21 cellular contexts compared by ENCODE assay signal in the genomic region with DNA sequence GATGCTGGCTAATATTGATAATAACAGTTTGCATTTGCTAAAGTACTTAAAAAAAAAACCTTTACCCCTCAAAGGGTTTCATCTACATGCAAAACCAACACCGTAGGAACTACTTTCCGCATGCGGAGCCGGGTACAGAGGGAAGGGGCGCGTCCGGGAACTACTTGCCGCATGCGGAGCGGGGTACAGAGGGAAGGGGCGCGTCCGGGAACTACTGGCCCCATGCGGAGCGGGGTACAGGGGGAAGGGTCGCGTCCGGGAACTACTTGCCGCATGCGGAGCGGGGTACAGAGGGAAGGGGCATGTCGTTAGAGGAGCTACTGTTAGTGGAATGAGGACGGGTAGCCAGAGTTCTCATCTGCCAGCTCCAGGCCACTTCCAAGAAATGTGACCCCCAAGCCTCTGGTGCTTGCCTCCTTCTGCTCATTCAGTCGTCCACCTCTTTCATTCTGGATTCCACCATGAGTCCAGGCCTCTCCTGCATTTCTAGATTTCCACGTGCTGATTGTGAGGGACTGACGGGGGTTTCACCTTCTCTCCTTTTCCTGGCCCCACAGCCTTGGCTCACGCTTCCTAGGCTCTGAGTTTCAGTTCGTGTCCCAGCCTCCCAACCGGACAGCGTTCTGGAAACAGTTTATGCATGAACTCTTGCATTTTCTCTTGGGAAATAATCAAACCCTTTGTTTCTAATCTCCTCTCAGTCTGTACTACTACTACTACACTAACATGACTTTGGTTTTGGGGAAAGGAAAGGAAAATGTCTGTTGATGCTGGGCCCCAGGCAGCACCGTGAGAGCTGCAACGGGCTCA. TPM values are rescaled to one million over a fixed set of nuclear protein-coding genes. Genes with fewer than 3 reads are reported as not detected.
DNase-seq lines count a peak whose midpoint lies in the region; ATAC-seq, FAIRE-seq and TF ChIP-seq lines count a peak whose summit lies in the region.
"Had no signal": no experiment of that assay in that cellular context is flagged by ENCODE, and none has a peak within 500 bp of the region (broad histone marks: within the 10 kb centered on the region; RNA-seq: fewer than 3 reads in every experiment).

No MANE protein-coding gene starts in this region.

- H3K27me3 ChIP-seq in GM12878 (replicated peaks in 1 of 2; ENCODE audit: control insufficient read depth in 2 of 2, insufficient read depth in 2 of 2, low read length in 1 of 2) (no peaks in the 10 kb centered on the region), mesenchymal stem cell (ENCODE audit: control insufficient read depth in 1 of 2, insufficient read depth in 1 of 2, low read length in 2 of 2) (no peaks in the 10 kb centered on the region), testis (no peaks in the 10 kb centered on the region), pancreas (no peaks in the 10 kb centered on the region)
- H3K27me3 ChIP-seq: BE2C had no signal

- H3K9me3 Mint-ChIP-seq in progenitor cell of endocrine pancreas (ENCODE audit: low read depth): no peaks in the 10 kb centered on the region
- H3K9me3 Mint-ChIP-seq: T-helper 2 cell treated with Interferon-gamma antibody and Interleukin-4, amounts not matched to agents 5 μg/mL and 100 μg/mL, for 36 hours had no signal

- TF ChIP-seq CTCF in GM12878 (IDR thresholded peaks at IDR 0.05 in 2 of 3, conservative IDR thresholded peaks at IDR 0.05 in 1 of 3; ENCODE audit: control insufficient read depth in 2 of 3, extremely low read depth in 1 of 3, insufficient read depth in 1 of 3, low read depth in 3 of 3, low read length in 3 of 3): no peak
- TF ChIP-seq CTCF in testis (IDR thresholded peaks at IDR 0.05): no peak
- no peak for TF ChIP-seq CTCF in progenitor cell of endocrine pancreas (IDR thresholded peaks at IDR 0.05; ENCODE audit: unreplicated experiment)
- no peak for TF ChIP-seq CTCF in pancreas (IDR thresholded peaks at IDR 0.05)

- H2BK5ac ChIP-seq in mesenchymal stem cell (ENCODE audit: low read depth, low read length, poor library complexity, severe bottlenecking): no peak overlapping the region

- H2AFZ ChIP-seq in GM12878 (ENCODE audit: control insufficient read depth, low read depth, low read length) (no peak overlapping the region), mesenchymal stem cell (ENCODE audit: low read depth, low read length) (no peak overlapping the region)

- no peak for TF ChIP-seq RAD21 in GM12878 (IDR thresholded peaks at IDR 0.05; ENCODE audit: insufficient read depth, low read depth, low read length)

- H3K4me2 ChIP-seq in GM12878 (ENCODE audit: control insufficient read depth, insufficient read depth) (no peak overlapping the region), mesenchymal stem cell (ENCODE audit: low read length, poor library complexity, severe bottlenecking) (no peak overlapping the region)

- H3K36me3 ChIP-seq in GM12878 (ENCODE audit: control insufficient read depth in 2 of 2, insufficient read depth in 2 of 2, low read length in 1 of 2) (peaks cover 1 to 3% of the 10 kb centered on the region in 2 experiments; a peak in 3 of 4 replicates), mesenchymal stem cell (ENCODE audit: control insufficient read depth in 1 of 2, insufficient read depth in 2 of 2, low read depth in 1 of 2, low read length in 2 of 2) (peaks cover 11 to 28% of the 10 kb centered on the region in 2 experiments), testis (ENCODE audit: low read depth, missing control alignments) (no peaks in the 10 kb centered on the region), pancreas (no peaks in the 10 kb centered on the region)
- H3K36me3 ChIP-seq: BE2C had no signal

- H2BK120ac ChIP-seq in mesenchymal stem cell (ENCODE audit: low read depth, low read length): no peak overlapping the region

- no peak overlapping the region for H2BK15ac ChIP-seq in mesenchymal stem cell (ENCODE audit: low read depth, poor library complexity, severe bottlenecking)

- no peaks in the 10 kb centered on the region for H3K79me2 ChIP-seq in GM12878 (ENCODE audit: control insufficient read depth, insufficient read depth, low read length)

- TF ChIP-seq POLR2A in GM12878 (IDR thresholded peaks at IDR 0.05; ENCODE audit: low read depth, low read length): no peak
- no peak for TF ChIP-seq POLR2A in testis (IDR thresholded peaks at IDR 0.05)

- H3K27ac Mint-ChIP-seq in progenitor cell of endocrine pancreas: no peak overlapping the region
- H3K27ac Mint-ChIP-seq: activated CD8-positive, alpha-beta memory T cell treated with anti-CD3 and anti-CD28 coated beads, Interleukin-2, amount 10 ng/mL, durations not matched to agents 7 days and 5 days; T-helper 2 cell treated with Interferon-gamma antibody and Interleukin-4, amounts not matched to agents 5 μg/mL and 100 μg/mL, for 36 hours had no signal

- H2AK5ac ChIP-seq in mesenchymal stem cell (ENCODE audit: low read length, severe bottlenecking): no peak overlapping the region

- in situ Hi-C loops in GM12878 (cut with MboI): no loop called here

- H4K20me1 ChIP-seq in GM12878 (ENCODE audit: control insufficient read depth, insufficient read depth): no peaks in the 10 kb centered on the region

- 94% methylated on average over 32 of the region's 32 CpGs for WGBS in GM12878 (ENCODE audit: insufficient coverage, insufficient replicate concordance, low lambda C conversion rate, missing lambda C conversion rate)
- 83% methylated on average over 26 of the region's 32 CpGs for WGBS in mesenchymal stem cell
- 57 to 59% methylated on average over 32 of the region's 32 CpGs for WGBS in testis, 2 donors
- 90% methylated on average over 30 to 32 of the region's 32 CpGs for WGBS in pancreas, 2 donors

- no peaks in the 10 kb centered on the region for H3K4me1 ChIP-seq in GM12878 (ENCODE audit: control insufficient read depth, insufficient read depth, low read length)
- H3K4me1 ChIP-seq in mesenchymal stem cell (ENCODE audit: control insufficient read depth, insufficient read depth, low read depth, low read length): peaks cover 13% of the 10 kb centered on the region
- H3K4me1 ChIP-seq in testis: peaks cover 36% of the 10 kb centered on the region
- peaks cover 0 to 16% (median 4%) of the 10 kb centered on the region in 3 donors for H3K4me1 ChIP-seq in pancreas
- H3K4me1 ChIP-seq: BE2C had no signal

- no peaks in the 10 kb centered on the region for H3K27me3 Mint-ChIP-seq in progenitor cell of endocrine pancreas
- H3K27me3 Mint-ChIP-seq: activated CD8-positive, alpha-beta memory T cell treated with anti-CD3 and anti-CD28 coated beads, Interleukin-2, amount 10 ng/mL, durations not matched to agents 7 days and 5 days had no signal

- no peak overlapping the region for H3K14ac ChIP-seq in mesenchymal stem cell (ENCODE audit: low read length in 2 of 2)

- intact Hi-C loops in GM12878 (cut with micrococcal nuclease; ENCODE audit: unreplicated experiment) (no loop called here), testis (cut with DNase I; ENCODE audit: low total_unique reads) (no loop called here), pancreas (cut with DNase I) (no loop called here)

- H3K4me3 Mint-ChIP-seq in progenitor cell of endocrine pancreas (ENCODE audit: low read depth): no peak overlapping the region
- H3K4me3 Mint-ChIP-seq: activated CD8-positive, alpha-beta memory T cell treated with anti-CD3 and anti-CD28 coated beads, Interleukin-2, amount 10 ng/mL, durations not matched to agents 7 days and 5 days; T-helper 2 cell treated with Interferon-gamma antibody and Interleukin-4, amounts not matched to agents 5 μg/mL and 100 μg/mL, for 36 hours had no signal

- H3K4ac ChIP-seq in mesenchymal stem cell (ENCODE audit: low read depth in 1 of 2, low read length in 2 of 2): no peak overlapping the region

- H3K4me3 ChIP-seq in GM12878: no peak overlapping the region
- H3K4me3 ChIP-seq in mesenchymal stem cell (ENCODE audit: insufficient read depth in 1 of 2, low read depth in 1 of 2, low read length in 2 of 2): no peak overlapping the region
- peak overlapping the region in 1 of 2 donors; percentile 18 for H3K4me3 ChIP-seq in testis
- H3K4me3 ChIP-seq in pancreas: no peak overlapping the region

- no peaks in the 10 kb centered on the region for H3K9me3 ChIP-seq in GM12878 (replicated peaks; ENCODE audit: control insufficient read depth, insufficient read depth, low read length)
- H3K9me3 ChIP-seq in mesenchymal stem cell (ENCODE audit: control insufficient read depth, low read length): no peaks in the 10 kb centered on the region
- no peaks in the 10 kb centered on the region for H3K9me3 ChIP-seq in testis
- no peaks in the 10 kb centered on the region for H3K9me3 ChIP-seq in pancreas
- H3K9me3 ChIP-seq: BE2C had no signal

- BruUV-seq in GM12878 (replicated peaks; lab: Mats Ljungman, UMichigan): no TSS peak

- POLR2A ChIA-PET in GM12878 (lab: Charles Lee): interaction anchor here (0.7 to 1.1 kb wide), 2 partner anchors 23 to 181 kb away, joined by 3 to 4 read pairs; no protein-coding TSS in a partner anchor

- ATAC-seq in GM12878: no peak
- ATAC-seq in pancreas: no peak
- ATAC-seq: activated CD4-positive, CD25-positive, alpha-beta regulatory T cell treated with anti-CD3 and anti-CD28 coated beads, Interleukin-2, amount 50 U/mL, for 24 hours; activated CD8-positive, alpha-beta memory T cell treated with anti-CD3 and anti-CD28 coated beads, Interleukin-2, amount 10 ng/mL, durations not matched to agents 7 days and 5 days had no signal

- H3K27ac ChIP-seq in GM12878 (ENCODE audit: control insufficient read depth, insufficient read depth): no peak overlapping the region
- peak overlapping the region; percentile 100 for H3K27ac ChIP-seq in epithelial cell of prostate
- H3K27ac ChIP-seq in mesenchymal stem cell (ENCODE audit: low read length, poor library complexity, severe bottlenecking): no peak overlapping the region
- peak overlapping the region in 1 of 2 donors; percentile 18 for H3K27ac ChIP-seq in testis
- no peak overlapping the region for H3K27ac ChIP-seq in pancreas
- H3K27ac ChIP-seq: HL-60 had no signal

- H4K91ac ChIP-seq in mesenchymal stem cell (ENCODE audit: low read length): no peak overlapping the region

- no peak overlapping the region for H3K9ac ChIP-seq in GM12878 (ENCODE audit: control insufficient read depth, insufficient read depth, low read length)
- H3K9ac ChIP-seq in mesenchymal stem cell (ENCODE audit: low read length): peak overlapping the region; percentile 27

- peaks cover 7% of the 10 kb centered on the region for H3K36me3 Mint-ChIP-seq in progenitor cell of endocrine pancreas (ENCODE audit: insufficient read depth)

- DNase-seq in GM12878 (ENCODE audit: low read depth, low spot score): no peak
- no peak for DNase-seq in epithelial cell of prostate (ENCODE audit: low read depth, low spot score)
- no peak for DNase-seq in mesenchymal stem cell
- DNase-seq in testis: peak; percentile 51
- no peak for DNase-seq in NCI-H526 treated with DMSO at 0.1 percent for 48 hours (lab: John Stamatoyannopoulos, UW)
- DNase-seq in progenitor cell of endocrine pancreas (ENCODE audit: low spot score, unreplicated experiment): no peak
- DNase-seq in pancreas: no peak
- DNase-seq in NCI-H146 (lab: John Stamatoyannopoulos, UW): no peak
- DNase-seq: activated CD8-positive, alpha-beta memory T cell treated with anti-CD3 and anti-CD28 coated beads, Interleukin-2, amount 10 ng/mL, durations not matched to agents 7 days and 5 days; activated effector memory CD4-positive, alpha-beta T cell treated with anti-CD3 and anti-CD28 coated beads, Interleukin-2, amount 50 U/mL, for 16 hours; BE2C; DMS 273 treated with DMSO at 0.1 percent for 48 hours; islet precursor cell; KG1; NCI-H1092 treated with DMSO at 0.1 percent for 48 hours had no signal

- no peak overlapping the region for H3K23ac ChIP-seq in mesenchymal stem cell (ENCODE audit: low read length in 2 of 2)

- FAIRE-seq in GM12878 (lab: Jason Lieb, UNC) (peak; percentile 52), pancreas (lab: Jason Lieb, UNC) (no peak)
- FAIRE-seq: astrocyte, frontal cortex, GM19239 had no signal

- H3K18ac ChIP-seq in mesenchymal stem cell (ENCODE audit: low read depth in 1 of 2, low read length in 2 of 2): no peak overlapping the region

- SMC1A ChIA-PET in GM12878 (lab: Charles Lee; ENCODE audit: uncharacterized antibody, unreplicated experiment): no interaction called here

- no peak overlapping the region for H2BK12ac ChIP-seq in mesenchymal stem cell (ENCODE audit: low read length in 2 of 2)

- peaks cover 17% of the 10 kb centered on the region for H3K4me1 Mint-ChIP-seq in progenitor cell of endocrine pancreas (ENCODE audit: low read depth)

- RAD21 ChIA-PET in GM12878 (lab: Charles Lee; ENCODE audit: unreplicated experiment): no interaction called here

- no peak overlapping the region for H4K8ac ChIP-seq in mesenchymal stem cell (ENCODE audit: low read length)

- peaks cover 36% of the 10 kb centered on the region for H3K79me1 ChIP-seq in mesenchymal stem cell (replicated peaks; ENCODE audit: low read length, poor library complexity, severe bottlenecking)

- CTCF ChIA-PET in GM12878 (lab: Yijun Ruan, JAX): interaction anchor here (0.6 to 1.6 kb wide), 2 partner anchors 10 to 150 kb away, joined by 3 to 4 read pairs; a partner anchor contains a TSS

- TF ChIP-seq EP300 in GM12878 (IDR thresholded peaks at IDR 0.05; ENCODE audit: borderline replicate concordance in 1 of 2, control insufficient read depth in 1 of 2, low read depth in 2 of 2, low read length in 2 of 2): no peak

RNA-seq across cellular contexts. Expression of a gene that starts 26.9 kb away (rescaled TPM):
- 99.5 and 120 TPM in 2 replicates for total RNA-seq in GM12878 (2013; cell fraction: nucleolus; rRNA removed)
- total RNA-seq in GM12878 (2014; rRNA removed): 13.0 and 15.8 TPM in 2 replicates
- 11.7 and 12.0 TPM in 2 replicates for total RNA-seq in GM12878 (2014; rRNA removed; fragmentation: Illumina TruSeq; extraction: Trizol)
- 48.5 and 55.6 TPM in 2 replicates for total RNA-seq in GM12878 (2021)
- 24.8 TPM for polyA plus RNA-seq in GM12878 (2011; ENCODE audit: low read depth)
- 15.2 and 31.2 TPM in 2 replicates for polyA plus RNA-seq in GM12878 (2011; rRNA removed)
- polyA plus RNA-seq in GM12878 (2011; cell fraction: cytosol; rRNA removed): 17.4 and 22.8 TPM in 2 replicates
- polyA plus RNA-seq in GM12878 (2011; cell fraction: nucleus; rRNA removed): 236 and 262 TPM in 2 replicates
- 58.2 and 68.4 TPM in 2 replicates for polyA plus RNA-seq in GM12878 (2012)
- 19.8 and 22.4 TPM in 2 replicates for polyA plus RNA-seq in GM12878 (2014; fragmentation: Illumina TruSeq; extraction: Trizol)
- under 1 TPM; 0.08 to 0.20 TPM for polyA plus RNA-seq in GM12878 (2014; fragmentation: Nextera tagmentation; extraction: Ambion mirVana)
- polyA plus RNA-seq in GM12878 (2014; rRNA removed): 31.6 and 38.1 TPM in 2 replicates
- 10 to 100 TPM; 13.9 to 14.3 TPM for polyA plus RNA-seq in GM12878 (2016; fragmentation: Nextera tagmentation; extraction: Ambion mirVana)
- 34.9 and 37.1 TPM in 2 replicates for polyA minus RNA-seq in GM12878 (2011; rRNA and poly(A)+ RNA removed)
- 12.6 and 16.6 TPM in 2 replicates for polyA minus RNA-seq in GM12878 (2011; cell fraction: cytosol; rRNA and poly(A)+ RNA removed)
- polyA minus RNA-seq in GM12878 (2011; cell fraction: nucleus; rRNA and poly(A)+ RNA removed): 29.5 and 36.9 TPM in 2 replicates
- 41.2 TPM for polyA plus RNA-seq in mesenchymal stem cell (2013, experiment 1 of 2)
- polyA plus RNA-seq in mesenchymal stem cell (2013, experiment 2 of 2): 38.5 TPM
- total RNA-seq in testis: 100 to 1,000 TPM; 135 to 142 TPM
- 77.4 TPM for polyA plus RNA-seq in testis (ENCODE audit: insufficient read depth, low read depth, low replicate concordance)
- total RNA-seq in progenitor cell of endocrine pancreas: 139 and 145 TPM in 2 replicates
- total RNA-seq in pancreas: 10 to 100 TPM; 39.6 to 70.3 (median 44.0) TPM
- 10 to 100 TPM; 62.3 to 79.3 TPM for polyA plus RNA-seq in pancreas

RNA-seq across cellular contexts. Expression of a gene that starts 39.3 kb away (rescaled TPM):
- 0.31 TPM in 1 of 2 replicates, not detected in the other for total RNA-seq in GM12878 (2013; cell fraction: nucleolus; rRNA removed)
- total RNA-seq in GM12878 (2014; rRNA removed) (0.23 and 0.33 TPM in 2 replicates), GM12878 (2014; rRNA removed; fragmentation: Illumina TruSeq; extraction: Trizol) (0.18 TPM in 1 of 2 replicates, not detected in the other), GM12878 (2021) (0.16 and 0.46 TPM in 2 replicates), testis (1 to 10 TPM; 2.8 to 4.1 TPM), progenitor cell of endocrine pancreas (3.6 and 3.7 TPM in 2 replicates), pancreas (1 to 10 TPM; 2.8 to 6.9 (median 3.1) TPM)
- 0.28 TPM for polyA plus RNA-seq in GM12878 (2011; ENCODE audit: low read depth)
- polyA plus RNA-seq in GM12878 (2011; rRNA removed) (0.05 TPM in 1 of 2 replicates, not detected in the other), GM12878 (2014; fragmentation: Illumina TruSeq; extraction: Trizol) (0.09 TPM in 1 of 2 replicates, not detected in the other), GM12878 (2014; fragmentation: Nextera tagmentation; extraction: Ambion mirVana) (not detected), GM12878 (2014; rRNA removed) (0.18 TPM in 1 of 2 replicates, not detected in the other), GM12878 (2016; fragmentation: Nextera tagmentation; extraction: Ambion mirVana) (under 1 TPM; 0.07 to 0.11 TPM), testis (ENCODE audit: insufficient read depth, low read depth, low replicate concordance) (1.5 TPM), pancreas (1 to 10 TPM; 1.9 to 2.7 TPM)
- 0.02 and 0.03 TPM in 2 replicates for polyA plus RNA-seq in GM12878 (2011; cell fraction: cytosol; rRNA removed)
- 0.15 and 0.51 TPM in 2 replicates for polyA plus RNA-seq in GM12878 (2011; cell fraction: nucleus; rRNA removed)
- 0.48 and 0.53 TPM in 2 replicates for polyA plus RNA-seq in GM12878 (2012)
- polyA minus RNA-seq in GM12878 (2011; rRNA and poly(A)+ RNA removed): 0.05 TPM in 1 of 2 replicates, not detected in the other
- polyA minus RNA-seq in GM12878 (2011; cell fraction: cytosol; rRNA and poly(A)+ RNA removed): not detected in 2 replicates
- 0.73 and 1.1 TPM in 2 replicates for polyA minus RNA-seq in GM12878 (2011; cell fraction: nucleus; rRNA and poly(A)+ RNA removed)
- 0.17 TPM for polyA plus RNA-seq in mesenchymal stem cell (2013, experiment 1 of 2)
- polyA plus RNA-seq in mesenchymal stem cell (2013, experiment 2 of 2): 0.23 TPM

RNA-seq across cellular contexts. Expression of a gene that starts 42.9 kb away (rescaled TPM):
- total RNA-seq in GM12878 (2013; cell fraction: nucleolus; rRNA removed): 0.33 TPM in 1 of 2 replicates, not detected in the other
- total RNA-seq in GM12878 (2014; rRNA removed) (0.11 TPM in 1 of 2 replicates, not detected in the other), GM12878 (2014; rRNA removed; fragmentation: Illumina TruSeq; extraction: Trizol) (not detected in 2 replicates), GM12878 (2021) (0.08 and 0.10 TPM in 2 replicates), testis (1 to 10 TPM; 1.4 to 2.6 TPM), progenitor cell of endocrine pancreas (0.31 and 0.36 TPM in 2 replicates), pancreas (1 to 10 TPM in 5 of 6 donors, under 1 TPM in 1; 0.76 to 2.0 (median 1.5) TPM)
- polyA plus RNA-seq in GM12878 (2011; ENCODE audit: low read depth): 0.10 TPM
- polyA plus RNA-seq in GM12878 (2011; rRNA removed) (0.05 TPM in 1 of 2 replicates, not detected in the other), GM12878 (2014; fragmentation: Illumina TruSeq; extraction: Trizol) (not detected in 2 replicates), GM12878 (2014; fragmentation: Nextera tagmentation; extraction: Ambion mirVana) (under 1 TPM in 1 of 2 experiments, not detected in 1; 0.05 TPM), GM12878 (2014; rRNA removed) (0.22 TPM in 1 of 2 replicates, not detected in the other), GM12878 (2016; fragmentation: Nextera tagmentation; extraction: Ambion mirVana) (not detected), testis (ENCODE audit: insufficient read depth, low read depth, low replicate concordance) (1.4 TPM), pancreas (1 to 10 TPM in 1 of 2 donors, under 1 TPM in 1; 0.77 to 1.1 TPM)
- polyA plus RNA-seq in GM12878 (2011; cell fraction: cytosol; rRNA removed): 0.03 TPM in 1 of 2 replicates, not detected in the other
- polyA plus RNA-seq in GM12878 (2011; cell fraction: nucleus; rRNA removed): 0.45 and 0.61 TPM in 2 replicates
- 0.10 and 0.15 TPM in 2 replicates for polyA plus RNA-seq in GM12878 (2012)
- not detected in 2 replicates for polyA minus RNA-seq in GM12878 (2011; rRNA and poly(A)+ RNA removed)
- polyA minus RNA-seq in GM12878 (2011; cell fraction: cytosol; rRNA and poly(A)+ RNA removed): not detected in 2 replicates
- polyA minus RNA-seq in GM12878 (2011; cell fraction: nucleus; rRNA and poly(A)+ RNA removed): not detected in 2 replicates
- 0.14 TPM for polyA plus RNA-seq in mesenchymal stem cell (2013, experiment 1 of 2)
- 0.22 TPM for polyA plus RNA-seq in mesenchymal stem cell (2013, experiment 2 of 2)

RNA-seq across cellular contexts. Expression of a gene that starts 53.1 kb away (rescaled TPM):
- total RNA-seq in GM12878 (2013; cell fraction: nucleolus; rRNA removed): 15.7 and 17.6 TPM in 2 replicates
- total RNA-seq in GM12878 (2014; rRNA removed) (9.4 and 12.2 TPM in 2 replicates), GM12878 (2014; rRNA removed; fragmentation: Illumina TruSeq; extraction: Trizol) (7.3 and 8.1 TPM in 2 replicates), GM12878 (2021) (12.9 and 15.2 TPM in 2 replicates), testis (10 to 100 TPM; 17.5 to 31.2 TPM), progenitor cell of endocrine pancreas (80.3 and 81.0 TPM in 2 replicates), pancreas (10 to 100 TPM; 11.7 to 26.1 (median 17.9) TPM)
- 3.8 TPM for polyA plus RNA-seq in GM12878 (2011; ENCODE audit: low read depth)
- polyA plus RNA-seq in GM12878 (2011; rRNA removed) (4.4 and 7.7 TPM in 2 replicates), GM12878 (2014; fragmentation: Illumina TruSeq; extraction: Trizol) (5.1 and 6.8 TPM in 2 replicates), GM12878 (2014; fragmentation: Nextera tagmentation; extraction: Ambion mirVana) (under 1 TPM; 0.71 to 0.73 TPM), GM12878 (2014; rRNA removed) (13.9 and 16.5 TPM in 2 replicates), GM12878 (2016; fragmentation: Nextera tagmentation; extraction: Ambion mirVana) (1 to 10 TPM; 4.8 to 5.3 TPM), testis (ENCODE audit: insufficient read depth, low read depth, low replicate concordance) (11.0 TPM), pancreas (10 to 100 TPM; 24.5 to 25.8 TPM)
- 7.0 and 8.7 TPM in 2 replicates for polyA plus RNA-seq in GM12878 (2011; cell fraction: cytosol; rRNA removed)
- 37.9 and 42.8 TPM in 2 replicates for polyA plus RNA-seq in GM12878 (2011; cell fraction: nucleus; rRNA removed)
- polyA plus RNA-seq in GM12878 (2012): 11.6 TPM in 2 replicates
- polyA minus RNA-seq in GM12878 (2011; rRNA and poly(A)+ RNA removed): 6.2 and 11.5 TPM in 2 replicates
- polyA minus RNA-seq in GM12878 (2011; cell fraction: cytosol; rRNA and poly(A)+ RNA removed): 1.6 and 2.8 TPM in 2 replicates
- polyA minus RNA-seq in GM12878 (2011; cell fraction: nucleus; rRNA and poly(A)+ RNA removed): 8.7 and 10.6 TPM in 2 replicates
- polyA plus RNA-seq in mesenchymal stem cell (2013, experiment 1 of 2): 12.3 TPM
- 12.6 TPM for polyA plus RNA-seq in mesenchymal stem cell (2013, experiment 2 of 2)
